20 cellular contexts compared by ENCODE assay signal in the genomic region with DNA sequence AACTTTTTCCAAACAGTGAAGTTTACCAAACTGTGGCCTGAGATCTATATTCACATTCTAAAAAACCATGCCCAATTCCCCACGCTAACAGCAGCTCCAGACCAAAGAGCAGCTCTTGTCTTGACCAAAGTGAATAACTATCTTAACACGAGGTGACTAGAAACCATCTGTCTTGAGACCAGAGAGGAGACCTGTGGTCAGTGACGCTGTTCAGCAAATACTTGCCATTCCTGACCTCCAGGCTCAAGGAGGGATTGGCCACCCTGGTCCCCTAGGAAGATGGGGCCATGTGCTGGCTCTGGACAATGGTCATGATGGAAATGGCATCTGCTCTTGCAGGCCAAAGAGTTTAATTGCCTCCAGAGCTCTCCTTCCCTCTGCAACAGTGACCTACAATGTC.
DNase-seq lines count a peak whose midpoint lies in the region; ATAC-seq and TF ChIP-seq lines count a peak whose summit lies in the region.
"Had no signal": no experiment of that assay in that cellular context is flagged by ENCODE, and none has a peak within 500 bp of the region (broad histone marks: within the 10 kb centered on the region; RNA-seq: fewer than 3 reads in every experiment).

No MANE protein-coding gene starts in this region.

- H3K4me1 ChIP-seq in osteoblast (ENCODE audit: insufficient read depth, low read length) (no peaks in the 10 kb centered on the region), SJCRH30 (peaks cover 6% of the 10 kb centered on the region; the same call in 1 of the 2 replicates)

- H3K79me2 ChIP-seq in osteoblast (ENCODE audit: insufficient read depth, low read length), result no peaks in the 10 kb centered on the region

- no peak for TF ChIP-seq CTCF in coronary artery (IDR thresholded peaks at IDR 0.05)
- TF ChIP-seq CTCF in osteoblast (IDR thresholded peaks at IDR 0.05; ENCODE audit: extremely low read depth, low read depth, low read length), result no peak

- H3K27ac ChIP-seq in coronary artery, result no peak overlapping the region
- no peak overlapping the region for H3K27ac ChIP-seq in osteoblast (ENCODE audit: low read depth, low read length)
- H3K27ac ChIP-seq in SJCRH30, result no peak overlapping the region
- H3K27ac ChIP-seq: C4-2B had no signal

- H2AFZ ChIP-seq in osteoblast (ENCODE audit: low read length), result no peak overlapping the region
- H2AFZ ChIP-seq: GM23338 had no signal

- no peak overlapping the region for H3K4me3 Mint-ChIP-seq in activated T-cell treated with anti-CD3 and anti-CD28 coated beads, Interleukin-2, amount 50 U/mL, for 4 hours
- H3K4me3 Mint-ChIP-seq: CD4-positive, alpha-beta memory T cell; GM23338; HFFc6; IgD-negative memory B cell had no signal

- H3K36me3 Mint-ChIP-seq in activated T-cell treated with anti-CD3 and anti-CD28 coated beads, Interleukin-2, amount 50 U/mL, for 4 hours (ENCODE audit: insufficient read depth), result no peaks in the 10 kb centered on the region
- H3K36me3 Mint-ChIP-seq: CD4-positive, alpha-beta memory T cell had no signal

- H3K36me3 ChIP-seq in osteoblast (ENCODE audit: insufficient read depth, low read length) (no peaks in the 10 kb centered on the region), SJCRH30 (no peaks in the 10 kb centered on the region)

- ATAC-seq in activated T-cell treated with anti-CD3 and anti-CD28 coated beads, Interleukin-2, amount 50 U/mL, for 4 hours, result no peak
- ATAC-seq: GM12878, GM23338, HCT116 had no signal

- H3K4me1 Mint-ChIP-seq in activated T-cell treated with anti-CD3 and anti-CD28 coated beads, Interleukin-2, amount 50 U/mL, for 4 hours (ENCODE audit: low read depth), result no peaks in the 10 kb centered on the region
- H3K4me1 Mint-ChIP-seq: CD4-positive, alpha-beta memory T cell; GM23338; IgD-negative memory B cell had no signal

- H3K9me3 Mint-ChIP-seq in activated T-cell treated with anti-CD3 and anti-CD28 coated beads, Interleukin-2, amount 50 U/mL, for 4 hours, result no peaks in the 10 kb centered on the region
- H3K9me3 Mint-ChIP-seq: HFFc6 had no signal

- peaks cover 9% of the 10 kb centered on the region for H3K27me3 ChIP-seq in osteoblast (ENCODE audit: insufficient read depth, low read length)
- H3K27me3 ChIP-seq in SJCRH30, result no peaks in the 10 kb centered on the region

- no peak overlapping the region for H3K4me2 ChIP-seq in osteoblast (ENCODE audit: insufficient read depth, low read length)
- H3K4me2 ChIP-seq: GM23338 had no signal

- no peaks in the 10 kb centered on the region for H3K9me3 ChIP-seq in osteoblast (ENCODE audit: low read depth, low read length)
- 0 out of 2 replicates have a peak, but pooled peaks cover 3% of the 10 kb centered on the region for H3K9me3 ChIP-seq in SJCRH30 (replicated peaks)

- H3K4me3 ChIP-seq in coronary artery (no peak overlapping the region), osteoblast (ENCODE audit: insufficient read depth, low read length) (no peak overlapping the region), SJCRH30 (no peak overlapping the region)
- H3K4me3 ChIP-seq: GM12878, GM23338 had no signal

- DNase-seq in EH (ENCODE audit: low read depth) (peak; percentile 20), M059J (ENCODE audit: low read depth) (peak; percentile 62), coronary artery (ENCODE audit: low spot score) (peak; percentile 55), osteoblast (ENCODE audit: insufficient read length, low spot score, missing footprints) (peak; percentile 27), NCI-H1092 treated with DMSO at 0.1 percent for 48 hours (lab: John Stamatoyannopoulos, UW) (no peak), SJCRH30 (no peak)
- no peak for DNase-seq in stimulated activated naive CD4-positive, alpha-beta T cell (lab: John Stamatoyannopoulos, UW)
- no peak for DNase-seq in activated T-cell treated with anti-CD3 and anti-CD28 coated beads, Interleukin-2, amount 50 U/mL, for 4 hours
- DNase-seq: AML-193; CD4-positive, alpha-beta memory T cell; DMS153; DMS79 treated with DMSO at 0.1 percent for 48 hours; EL; HFFc6; KG1 had no signal

- H4K20me1 ChIP-seq in osteoblast (ENCODE audit: insufficient read depth, low read length), result no peaks in the 10 kb centered on the region

- H3K27me3 Mint-ChIP-seq in activated T-cell treated with anti-CD3 and anti-CD28 coated beads, Interleukin-2, amount 50 U/mL, for 4 hours (ENCODE audit: low read depth), result peaks cover 9% of the 10 kb centered on the region

Comparison
In these comparisons a context has a peak if more than half of its experiments do, and no peak if none do; other contexts are left out.
1. DNase-seq: peak in EH (single experiment), M059J (single experiment), coronary artery (single experiment) and osteoblast (single experiment); none in stimulated activated naive CD4-positive, alpha-beta T cell (0 of 6), NCI-H1092 treated with DMSO at 0.1 percent for 48 hours (single experiment), activated T-cell treated with anti-CD3 and anti-CD28 coated beads, Interleukin-2, amount 50 U/mL, for 4 hours (single experiment) and SJCRH30 (0 of 2).